In the genomic region with DNA sequence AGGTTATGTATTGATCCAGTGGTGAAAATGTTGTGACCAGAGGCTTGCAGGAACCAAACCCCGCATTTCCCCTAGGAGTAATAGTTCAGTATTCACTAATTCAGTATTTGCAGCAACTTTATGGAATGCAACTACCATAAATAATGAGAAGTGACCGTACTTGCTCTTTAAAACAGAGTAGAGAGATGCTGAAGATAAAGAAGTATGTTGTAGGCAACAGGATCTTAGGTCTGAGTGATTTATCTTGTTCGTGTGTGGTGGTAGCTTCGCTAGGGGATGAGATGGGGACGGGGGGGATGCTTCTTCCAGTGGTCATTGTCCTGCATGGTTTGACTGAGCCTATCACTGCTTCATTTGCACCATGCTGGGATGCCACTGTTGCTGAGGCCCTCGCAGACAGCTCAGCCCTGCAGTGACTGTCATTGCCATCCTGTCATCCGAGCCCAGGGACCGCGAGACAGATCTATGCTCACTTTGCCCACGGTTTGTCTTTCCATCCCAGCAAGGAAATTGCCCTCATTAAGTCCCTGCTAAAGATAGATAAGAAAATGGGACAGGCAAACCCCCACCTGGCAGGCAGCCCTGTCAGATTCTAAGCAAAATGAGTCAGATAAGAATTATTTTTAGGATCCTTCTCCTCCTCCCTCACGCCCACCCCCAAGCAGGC, we compare ENCODE assay signal across 1 cellular context.
TF ChIP-seq lines count a peak whose summit lies in the region.

No MANE protein-coding gene starts in this region.

TF ChIP-seq in SK-N-SH, 30 proteins besides CTCF, POLR2A, EP300 and RAD21 (continued from another document):
- peak; percentile 68 for TF ChIP-seq TCF12 (IDR thresholded peaks at IDR 0.05)
- peak; percentile 77 for TF ChIP-seq NFIC (IDR thresholded peaks at IDR 0.05; ENCODE audit: borderline replicate concordance)
- TF ChIP-seq TAF1 (IDR thresholded peaks at IDR 0.05; ENCODE audit: borderline replicate concordance, low read depth, low read length), result no peak
- no peak for TF ChIP-seq POLR2AphosphoS5 (IDR thresholded peaks at IDR 0.05; ENCODE audit: low read depth, low read length)
- TF ChIP-seq JUND (IDR thresholded peaks at IDR 0.05), result peak; percentile 51
